In genomic region chr1:31944205-31945089, GRCh38 we compare ENCODE assay signal across 8 cellular contexts. TPM values are rescaled to one million over a fixed set of nuclear protein-coding genes. Genes with fewer than 3 reads are reported as not detected.
DNase-seq lines count a peak whose midpoint lies in the region; ATAC-seq, FAIRE-seq and TF ChIP-seq lines count a peak whose summit lies in the region.

No MANE protein-coding gene starts in this region.

- H3K9me3 ChIP-seq in mucosa of descending colon: no peaks in the 10 kb centered on the region

- no peak for FAIRE-seq in H54 (lab: Jason Lieb, UNC)

- TF ChIP-seq POLR2A in H54 (IDR thresholded peaks at IDR 0.05; ENCODE audit: low read depth, low read length) (no peak), NB4 (IDR thresholded peaks at IDR 0.05; ENCODE audit: extremely low read depth, insufficient read length) (peak; percentile 33)

- H3K36me3 ChIP-seq in mucosa of descending colon (ENCODE audit: low read depth): no peaks in the 10 kb centered on the region

- TF ChIP-seq CTCF in NB4 (IDR thresholded peaks at IDR 0.05; ENCODE audit: low read depth, low read length): no peak
- TF ChIP-seq CTCF in epithelial cell of esophagus (IDR thresholded peaks at IDR 0.05; ENCODE audit: insufficient read depth, low read depth, low read length, missing control alignments): no peak
- no peak for TF ChIP-seq CTCF in mucosa of descending colon (IDR thresholded peaks at IDR 0.05)

- H3K4me3 ChIP-seq in NB4 (ENCODE audit: low read depth, low read length) (peak overlapping the region; percentile 37), epithelial cell of esophagus (ENCODE audit: low read length) (peak overlapping the region; percentile 22), mucosa of descending colon (peak overlapping the region; percentile 23)

- H3K4me1 ChIP-seq in mucosa of descending colon (ENCODE audit: low read depth): peaks cover 21% of the 10 kb centered on the region

- intact Hi-C loops in mucosa of descending colon (cut with DNase I, micrococcal nuclease): no loop called here

- ATAC-seq in mucosa of descending colon: peak; percentile 92

- DNase-seq in EH (ENCODE audit: low read depth) (peak; percentile 93), H54 (ENCODE audit: insufficient read length, low spot score) (peak; percentile 61), NB4 (ENCODE audit: low read depth) (peak; percentile 96), epithelial cell of esophagus (ENCODE audit: low read depth) (peak; percentile 63), mucosa of descending colon (peak; percentile 95 to 97 (median 96)), NCI-H2196 (lab: John Stamatoyannopoulos, UW; ENCODE audit: unreplicated experiment) (no peak)
- peak; percentile 53 to 64 for DNase-seq in activated CD8-positive, alpha-beta memory T cell treated with anti-CD3 and anti-CD28 coated beads for 4 hours (ENCODE audit: low read depth in 2 of 2)
- DNase-seq in stimulated activated CD8-positive, alpha-beta memory T cell treated with anti-CD3 and anti-CD28 coated beads, Interleukin-7, amount 100 ng/mL, for 1 hour (ENCODE audit: low read depth in 2 of 2): peak; percentile 51 to 61

RNA-seq across cellular contexts. Expression of gene PTP4A2, which starts 6.3 kb away (rescaled TPM):
- 100 to 1,000 TPM; 211 to 307 (median 298) TPM for total RNA-seq in mucosa of descending colon
